Comparison of ENCODE assay signal across 23 cellular contexts in genomic region chr16:49532873-49533272, GRCh38.
"Had no signal": no experiment of that assay in that cellular context is flagged by ENCODE, and none has a peak within 500 bp of the region (broad histone marks: within the 10 kb centered on the region; RNA-seq: fewer than 3 reads in every experiment).

No MANE protein-coding gene starts in this region.

- H3K36me3 Mint-ChIP-seq: naive B cell; stimulated activated naive B cell treated with anti-CD40 and anti-IgM and Interleukin-4, amounts not matched to agents 10 μg/mL and 1 μg/mL and 100 μg/mL, for 72 hours had no signal

- FAIRE-seq: endothelial cell of umbilical vein had no signal

- DNase-seq: colonic mucosa; dermis blood vessel endothelial cell; erythroblast; foreskin keratinocyte; heart left ventricle; hippocampal formation; left colon; left ventricle myocardium superior; naive B cell; nucleus accumbens; ovary; stimulated activated CD4-positive, alpha-beta T cell treated with anti-CD3 and anti-CD28 coated beads, Interleukin-15, amount 100 ng/mL, for 24 hours; stimulated activated CD4-positive, alpha-beta T cell treated with anti-CD3 and anti-CD28 coated beads, Interleukin-1b, Interleukin-23, amount 100 ng/mL, for 48 hours; stimulated activated CD4-positive, alpha-beta T cell treated with anti-CD3 and anti-CD28 coated beads, Interleukin-4, amount 100 ng/mL, for 4 hours; stimulated activated naive B cell treated with anti-CD40 and anti-IgM and Interleukin-4, amounts not matched to agents 10 μg/mL and 1 μg/mL and 100 μg/mL, for 72 hours; stimulated activated naive CD8-positive, alpha-beta T cell treated with anti-CD3 and anti-CD28 coated beads, Interleukin-15, amount 100 ng/mL, for 72 hours; testis; upper lobe of right lung had no signal

- ATAC-seq: foreskin keratinocyte; heart left ventricle; left colon; left ventricle myocardium superior; stimulated activated naive B cell treated with anti-CD40 and anti-IgM and Interleukin-4, amounts not matched to agents 10 μg/mL and 1 μg/mL and 100 μg/mL, for 72 hours; stimulated activated naive CD8-positive, alpha-beta T cell treated with anti-CD3 and anti-CD28 coated beads, Interleukin-15, amount 100 ng/mL, for 72 hours; upper lobe of right lung had no signal

- H3K27ac Mint-ChIP-seq: progenitor cell of endocrine pancreas; stimulated activated naive B cell treated with anti-CD40 and anti-IgM and Interleukin-4, amounts not matched to agents 10 μg/mL and 1 μg/mL and 100 μg/mL, for 72 hours had no signal

- H3K36me3 ChIP-seq: colonic mucosa, heart left ventricle, ovary, tibial nerve, upper lobe of right lung, vagina had no signal

- H3K9me3 ChIP-seq: colonic mucosa, heart left ventricle, ovary, testis, tibial nerve, upper lobe of right lung, vagina had no signal

- H3K27me3 Mint-ChIP-seq: progenitor cell of endocrine pancreas; stimulated activated naive CD8-positive, alpha-beta T cell treated with anti-CD3 and anti-CD28 coated beads, Interleukin-15, amount 100 ng/mL, for 72 hours had no signal

- H3K27me3 ChIP-seq: colonic mucosa, foreskin keratinocyte, heart left ventricle, ovary, testis, tibial nerve, upper lobe of right lung, vagina had no signal

- H3K4me3 ChIP-seq: colonic mucosa, heart left ventricle, lung, ovary, testis, tibial nerve, upper lobe of right lung, vagina had no signal

- H3K4me1 ChIP-seq: colonic mucosa, foreskin keratinocyte had no signal

- H3K4me3 Mint-ChIP-seq: naive B cell; stimulated activated naive B cell treated with anti-CD40 and anti-IgM and Interleukin-4, amounts not matched to agents 10 μg/mL and 1 μg/mL and 100 μg/mL, for 72 hours; stimulated activated naive CD8-positive, alpha-beta T cell treated with anti-CD3 and anti-CD28 coated beads, Interleukin-15, amount 100 ng/mL, for 72 hours had no signal

- H3K9me3 Mint-ChIP-seq: stimulated activated naive B cell treated with anti-CD40 and anti-IgM and Interleukin-4, amounts not matched to agents 10 μg/mL and 1 μg/mL and 100 μg/mL, for 72 hours; stimulated activated naive CD8-positive, alpha-beta T cell treated with anti-CD3 and anti-CD28 coated beads, Interleukin-15, amount 100 ng/mL, for 72 hours had no signal

- H3K27ac ChIP-seq: colonic mucosa, foreskin keratinocyte, ovary, testis, upper lobe of right lung, vagina had no signal
